In genomic region chr19:49417090-49417489, GRCh38 we compare ENCODE assay signal across 23 cellular contexts. TPM values are rescaled to one million over a fixed set of nuclear protein-coding genes. Genes with fewer than 3 reads are reported as not detected.
"Had no signal": no experiment of that assay in that cellular context is flagged by ENCODE, and none has a peak within 500 bp of the region (broad histone marks: within the 10 kb centered on the region; RNA-seq: fewer than 3 reads in every experiment).

No MANE protein-coding gene starts in this region.

- ATAC-seq: left ventricle myocardium superior had no signal

- H3K36me3 ChIP-seq: breast epithelium, tibial nerve had no signal

- H3K9me3 ChIP-seq: breast epithelium, tibial nerve had no signal

- FAIRE-seq: astrocyte, frontal cortex, urothelium cell line had no signal

- H3K4me1 ChIP-seq: breast epithelium had no signal

- DNase-seq: activated CD4-positive, CD25-positive, alpha-beta regulatory T cell treated with anti-CD3 and anti-CD28 coated beads, Interleukin-2, amount 50 U/mL, for 72 hours; activated CD8-positive, alpha-beta memory T cell treated with anti-CD3 and anti-CD28 coated beads for 24 hours; activated CD8-positive, alpha-beta memory T cell treated with anti-CD3 and anti-CD28 coated beads, Interleukin-2, amount 50 U/mL, for 48 hours; activated gamma-delta T cell; activated T-cell treated with anti-CD3 and anti-CD28 coated beads, Interleukin-2, amount 50 U/mL, for 48 hours; cortex of kidney; head of caudate nucleus; immature natural killer cell; left ventricle myocardium superior; nephron progenitor cell; stimulated activated CD4-positive, alpha-beta T cell treated with anti-CD3 and anti-CD28 coated beads, Interleukin-2, amount 100 ng/mL, for 24 hours; T1000 had no signal

- H3K4me3 ChIP-seq: breast epithelium, tibial nerve had no signal

- H3K27ac ChIP-seq: breast epithelium, tibial nerve had no signal

RNA-seq across cellular contexts. Expression of gene PTH2, which starts 6.2 kb away (rescaled TPM):
- total RNA-seq: astrocyte, breast epithelium, frontal cortex, left ventricle myocardium superior, myocyte, omental fat pad, progenitor cell of endocrine pancreas, skeletal muscle tissue, tibial nerve had no signal
- polyA plus RNA-seq: adipose tissue, esophagus, immature natural killer cell had no signal

RNA-seq across cellular contexts. Expression of gene GFY, which starts 8.1 kb away (rescaled TPM):
- total RNA-seq: astrocyte, breast epithelium, frontal cortex, left ventricle myocardium superior, myocyte, omental fat pad, progenitor cell of endocrine pancreas, skeletal muscle tissue, tibial nerve had no signal
- polyA plus RNA-seq: adipose tissue, esophagus, immature natural killer cell had no signal

RNA-seq across cellular contexts. Expression of gene SLC17A7, which starts 24.2 kb away (rescaled TPM):
- polyA plus RNA-seq: immature natural killer cell had no signal

RNA-seq across cellular contexts. Expression of gene KASH5, which starts 29.0 kb away (rescaled TPM):
- total RNA-seq: astrocyte, frontal cortex, left ventricle myocardium superior, myocyte, progenitor cell of endocrine pancreas, skeletal muscle tissue, tibial nerve had no signal
- polyA plus RNA-seq: esophagus, immature natural killer cell had no signal
